1 cellular context compared by ENCODE assay signal in genomic region chr4:77157859-77158486, GRCh38.
TF ChIP-seq lines count a peak whose summit lies in the region.

No MANE protein-coding gene starts in this region.

TF ChIP-seq in HepG2, 621 proteins besides CTCF, POLR2A, EP300 and RAD21 (continued from another document and continues in another):
- TF ChIP-seq, protein P1, sequence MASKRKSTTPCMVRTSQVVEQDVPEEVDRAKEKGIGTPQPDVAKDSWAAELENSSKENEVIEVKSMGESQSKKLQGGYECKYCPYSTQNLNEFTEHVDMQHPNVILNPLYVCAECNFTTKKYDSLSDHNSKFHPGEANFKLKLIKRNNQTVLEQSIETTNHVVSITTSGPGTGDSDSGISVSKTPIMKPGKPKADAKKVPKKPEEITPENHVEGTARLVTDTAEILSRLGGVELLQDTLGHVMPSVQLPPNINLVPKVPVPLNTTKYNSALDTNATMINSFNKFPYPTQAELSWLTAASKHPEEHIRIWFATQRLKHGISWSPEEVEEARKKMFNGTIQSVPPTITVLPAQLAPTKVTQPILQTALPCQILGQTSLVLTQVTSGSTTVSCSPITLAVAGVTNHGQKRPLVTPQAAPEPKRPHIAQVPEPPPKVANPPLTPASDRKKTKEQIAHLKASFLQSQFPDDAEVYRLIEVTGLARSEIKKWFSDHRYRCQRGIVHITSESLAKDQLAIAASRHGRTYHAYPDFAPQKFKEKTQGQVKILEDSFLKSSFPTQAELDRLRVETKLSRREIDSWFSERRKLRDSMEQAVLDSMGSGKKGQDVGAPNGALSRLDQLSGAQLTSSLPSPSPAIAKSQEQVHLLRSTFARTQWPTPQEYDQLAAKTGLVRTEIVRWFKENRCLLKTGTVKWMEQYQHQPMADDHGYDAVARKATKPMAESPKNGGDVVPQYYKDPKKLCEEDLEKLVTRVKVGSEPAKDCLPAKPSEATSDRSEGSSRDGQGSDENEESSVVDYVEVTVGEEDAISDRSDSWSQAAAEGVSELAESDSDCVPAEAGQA (IDR thresholded peaks at IDR 0.05; ENCODE audit: low read depth), result 0 out of 2 replicates have a peak, but pooled peaks have one; percentile 20
- TF ChIP-seq, protein P1 (CRISPR knock-in tag; IDR thresholded peaks at IDR 0.05; ENCODE audit: borderline replicate concordance), result no peak
- peak; percentile 23; the same call in 1 of the 2 replicates for TF ChIP-seq HOXD1 (CRISPR knock-in tag; IDR thresholded peaks at IDR 0.05)
- TF ChIP-seq ZNF44 (CRISPR knock-in tag; IDR thresholded peaks at IDR 0.05), result no peak; the same call in 1 of the 2 replicates
- TF ChIP-seq GLMP (CRISPR knock-in tag; IDR thresholded peaks at IDR 0.05; ENCODE audit: borderline replicate concordance), result no peak
- TF ChIP-seq RXRB (CRISPR knock-in tag; IDR thresholded peaks at IDR 0.05; ENCODE audit: borderline replicate concordance), result no peak
- TF ChIP-seq ETV5 (CRISPR knock-in tag; IDR thresholded peaks at IDR 0.05; ENCODE audit: borderline replicate concordance), result peak; percentile 43; the same call in 1 of the 2 replicates
- TF ChIP-seq NFE2 (CRISPR knock-in tag; IDR thresholded peaks at IDR 0.05), result no peak
- TF ChIP-seq KIAA2018 (CRISPR knock-in tag; IDR thresholded peaks at IDR 0.05; ENCODE audit: borderline replicate concordance), result no peak; the same call in 1 of the 2 replicates
- TF ChIP-seq, protein P2, sequence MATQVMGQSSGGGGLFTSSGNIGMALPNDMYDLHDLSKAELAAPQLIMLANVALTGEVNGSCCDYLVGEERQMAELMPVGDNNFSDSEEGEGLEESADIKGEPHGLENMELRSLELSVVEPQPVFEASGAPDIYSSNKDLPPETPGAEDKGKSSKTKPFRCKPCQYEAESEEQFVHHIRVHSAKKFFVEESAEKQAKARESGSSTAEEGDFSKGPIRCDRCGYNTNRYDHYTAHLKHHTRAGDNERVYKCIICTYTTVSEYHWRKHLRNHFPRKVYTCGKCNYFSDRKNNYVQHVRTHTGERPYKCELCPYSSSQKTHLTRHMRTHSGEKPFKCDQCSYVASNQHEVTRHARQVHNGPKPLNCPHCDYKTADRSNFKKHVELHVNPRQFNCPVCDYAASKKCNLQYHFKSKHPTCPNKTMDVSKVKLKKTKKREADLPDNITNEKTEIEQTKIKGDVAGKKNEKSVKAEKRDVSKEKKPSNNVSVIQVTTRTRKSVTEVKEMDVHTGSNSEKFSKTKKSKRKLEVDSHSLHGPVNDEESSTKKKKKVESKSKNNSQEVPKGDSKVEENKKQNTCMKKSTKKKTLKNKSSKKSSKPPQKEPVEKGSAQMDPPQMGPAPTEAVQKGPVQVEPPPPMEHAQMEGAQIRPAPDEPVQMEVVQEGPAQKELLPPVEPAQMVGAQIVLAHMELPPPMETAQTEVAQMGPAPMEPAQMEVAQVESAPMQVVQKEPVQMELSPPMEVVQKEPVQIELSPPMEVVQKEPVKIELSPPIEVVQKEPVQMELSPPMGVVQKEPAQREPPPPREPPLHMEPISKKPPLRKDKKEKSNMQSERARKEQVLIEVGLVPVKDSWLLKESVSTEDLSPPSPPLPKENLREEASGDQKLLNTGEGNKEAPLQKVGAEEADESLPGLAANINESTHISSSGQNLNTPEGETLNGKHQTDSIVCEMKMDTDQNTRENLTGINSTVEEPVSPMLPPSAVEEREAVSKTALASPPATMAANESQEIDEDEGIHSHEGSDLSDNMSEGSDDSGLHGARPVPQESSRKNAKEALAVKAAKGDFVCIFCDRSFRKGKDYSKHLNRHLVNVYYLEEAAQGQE (IDR thresholded peaks at IDR 0.05; ENCODE audit: borderline replicate concordance in 1 of 2, low read depth in 1 of 2, low read length in 2 of 2), result 0 out of 4 replicates have a peak, but pooled peaks of 1 of the 2 experiments have one; percentile 35
- TF ChIP-seq, protein P3, sequence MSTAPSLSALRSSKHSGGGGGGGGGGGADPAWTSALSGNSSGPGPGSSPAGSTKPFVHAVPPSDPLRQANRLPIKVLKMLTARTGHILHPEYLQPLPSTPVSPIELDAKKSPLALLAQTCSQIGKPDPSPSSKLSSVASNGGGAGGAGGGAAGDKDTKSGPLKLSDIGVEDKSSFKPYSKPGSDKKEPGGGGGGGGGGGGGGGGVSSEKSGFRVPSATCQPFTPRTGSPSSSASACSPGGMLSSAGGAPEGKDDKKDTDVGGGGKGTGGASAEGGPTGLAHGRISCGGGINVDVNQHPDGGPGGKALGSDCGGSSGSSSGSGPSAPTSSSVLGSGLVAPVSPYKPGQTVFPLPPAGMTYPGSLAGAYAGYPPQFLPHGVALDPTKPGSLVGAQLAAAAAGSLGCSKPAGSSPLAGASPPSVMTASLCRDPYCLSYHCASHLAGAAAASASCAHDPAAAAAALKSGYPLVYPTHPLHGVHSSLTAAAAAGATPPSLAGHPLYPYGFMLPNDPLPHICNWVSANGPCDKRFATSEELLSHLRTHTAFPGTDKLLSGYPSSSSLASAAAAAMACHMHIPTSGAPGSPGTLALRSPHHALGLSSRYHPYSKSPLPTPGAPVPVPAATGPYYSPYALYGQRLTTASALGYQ (CRISPR knock-in tag; IDR thresholded peaks at IDR 0.05), result peak; percentile 40
- TF ChIP-seq DMAP1 (CRISPR knock-in tag; IDR thresholded peaks at IDR 0.05), result no peak; the same call in 1 of the 2 replicates
- TF ChIP-seq ZNF30 (CRISPR knock-in tag; IDR thresholded peaks at IDR 0.05), result no peak
- peak; percentile 16; the same call in 1 of the 2 replicates for TF ChIP-seq ZBTB38 (CRISPR knock-in tag; IDR thresholded peaks at IDR 0.05)
- no peak; the same call in 1 of the 2 replicates for TF ChIP-seq SPEN (CRISPR knock-in tag; IDR thresholded peaks at IDR 0.05; ENCODE audit: low read depth)
- TF ChIP-seq ZNF75D (CRISPR knock-in tag; IDR thresholded peaks at IDR 0.05; ENCODE audit: borderline replicate concordance), result no peak
- no peak; the same call in 1 of the 2 replicates for TF ChIP-seq ZNF768 (CRISPR knock-in tag; IDR thresholded peaks at IDR 0.05)
- TF ChIP-seq ELF3 (CRISPR knock-in tag; IDR thresholded peaks at IDR 0.05), result peak; percentile 51; the same call in 1 of the 2 replicates
- TF ChIP-seq PHB2 (IDR thresholded peaks at IDR 0.05; ENCODE audit: partially characterized antibody), result no peak
- TF ChIP-seq, protein P4, sequence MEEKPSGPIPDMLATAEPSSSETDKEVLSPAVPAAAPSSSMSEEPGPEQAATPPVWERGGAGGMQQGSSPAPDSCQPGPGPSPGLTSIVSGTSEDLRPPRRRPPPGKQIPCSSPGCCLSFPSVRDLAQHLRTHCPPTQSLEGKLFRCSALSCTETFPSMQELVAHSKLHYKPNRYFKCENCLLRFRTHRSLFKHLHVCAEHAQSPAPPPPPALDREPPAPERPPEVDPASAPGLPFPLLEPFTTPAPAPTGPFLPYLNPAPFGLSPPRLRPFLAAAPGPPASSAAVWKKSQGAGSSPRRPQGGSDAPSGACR (CRISPR knock-in tag; IDR thresholded peaks at IDR 0.05), result no peak
- TF ChIP-seq, protein P5, sequence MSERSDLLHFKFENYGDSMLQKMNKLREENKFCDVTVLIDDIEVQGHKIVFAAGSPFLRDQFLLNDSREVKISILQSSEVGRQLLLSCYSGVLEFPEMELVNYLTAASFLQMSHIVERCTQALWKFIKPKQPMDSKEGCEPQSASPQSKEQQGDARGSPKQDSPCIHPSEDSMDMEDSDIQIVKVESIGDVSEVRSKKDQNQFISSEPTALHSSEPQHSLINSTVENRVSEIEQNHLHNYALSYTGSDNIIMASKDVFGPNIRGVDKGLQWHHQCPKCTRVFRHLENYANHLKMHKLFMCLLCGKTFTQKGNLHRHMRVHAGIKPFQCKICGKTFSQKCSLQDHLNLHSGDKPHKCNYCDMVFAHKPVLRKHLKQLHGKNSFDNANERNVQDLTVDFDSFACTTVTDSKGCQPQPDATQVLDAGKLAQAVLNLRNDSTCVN (CRISPR knock-in tag; IDR thresholded peaks at IDR 0.05; ENCODE audit: borderline replicate concordance), result no peak
- TF ChIP-seq, protein P6, sequence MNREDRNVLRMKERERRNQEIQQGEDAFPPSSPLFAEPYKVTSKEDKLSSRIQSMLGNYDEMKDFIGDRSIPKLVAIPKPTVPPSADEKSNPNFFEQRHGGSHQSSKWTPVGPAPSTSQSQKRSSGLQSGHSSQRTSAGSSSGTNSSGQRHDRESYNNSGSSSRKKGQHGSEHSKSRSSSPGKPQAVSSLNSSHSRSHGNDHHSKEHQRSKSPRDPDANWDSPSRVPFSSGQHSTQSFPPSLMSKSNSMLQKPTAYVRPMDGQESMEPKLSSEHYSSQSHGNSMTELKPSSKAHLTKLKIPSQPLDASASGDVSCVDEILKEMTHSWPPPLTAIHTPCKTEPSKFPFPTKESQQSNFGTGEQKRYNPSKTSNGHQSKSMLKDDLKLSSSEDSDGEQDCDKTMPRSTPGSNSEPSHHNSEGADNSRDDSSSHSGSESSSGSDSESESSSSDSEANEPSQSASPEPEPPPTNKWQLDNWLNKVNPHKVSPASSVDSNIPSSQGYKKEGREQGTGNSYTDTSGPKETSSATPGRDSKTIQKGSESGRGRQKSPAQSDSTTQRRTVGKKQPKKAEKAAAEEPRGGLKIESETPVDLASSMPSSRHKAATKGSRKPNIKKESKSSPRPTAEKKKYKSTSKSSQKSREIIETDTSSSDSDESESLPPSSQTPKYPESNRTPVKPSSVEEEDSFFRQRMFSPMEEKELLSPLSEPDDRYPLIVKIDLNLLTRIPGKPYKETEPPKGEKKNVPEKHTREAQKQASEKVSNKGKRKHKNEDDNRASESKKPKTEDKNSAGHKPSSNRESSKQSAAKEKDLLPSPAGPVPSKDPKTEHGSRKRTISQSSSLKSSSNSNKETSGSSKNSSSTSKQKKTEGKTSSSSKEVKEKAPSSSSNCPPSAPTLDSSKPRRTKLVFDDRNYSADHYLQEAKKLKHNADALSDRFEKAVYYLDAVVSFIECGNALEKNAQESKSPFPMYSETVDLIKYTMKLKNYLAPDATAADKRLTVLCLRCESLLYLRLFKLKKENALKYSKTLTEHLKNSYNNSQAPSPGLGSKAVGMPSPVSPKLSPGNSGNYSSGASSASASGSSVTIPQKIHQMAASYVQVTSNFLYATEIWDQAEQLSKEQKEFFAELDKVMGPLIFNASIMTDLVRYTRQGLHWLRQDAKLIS (CRISPR knock-in tag; IDR thresholded peaks at IDR 0.05), result no peak
